In the genomic region with DNA sequence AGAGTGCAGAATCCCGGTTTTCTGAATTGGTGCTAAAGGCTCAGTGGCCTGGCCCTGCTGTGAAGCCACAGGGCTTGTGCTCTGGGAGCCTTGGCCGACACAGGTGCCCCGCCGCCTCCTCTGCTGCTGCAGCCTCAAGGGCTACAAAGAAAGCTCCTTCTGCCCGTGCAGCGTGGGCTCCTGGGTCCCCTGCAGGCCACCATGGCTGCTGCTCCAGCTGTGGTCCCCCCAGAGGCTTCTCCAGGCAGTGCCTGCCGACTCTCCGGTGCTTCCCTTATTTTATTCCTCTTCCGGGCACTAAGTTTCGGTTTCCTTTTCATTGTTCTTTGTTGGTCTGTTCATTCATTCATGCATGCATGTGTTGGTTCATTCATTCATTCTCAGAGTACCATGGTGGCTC, we compare ENCODE assay signal across 1 cellular context.
TF ChIP-seq lines count a peak whose summit lies in the region.

No MANE protein-coding gene starts in this region.

TF ChIP-seq in GM12878, 131 proteins besides CTCF, POLR2A, EP300 and RAD21 (continued from another document):
- TF ChIP-seq, protein P1, sequence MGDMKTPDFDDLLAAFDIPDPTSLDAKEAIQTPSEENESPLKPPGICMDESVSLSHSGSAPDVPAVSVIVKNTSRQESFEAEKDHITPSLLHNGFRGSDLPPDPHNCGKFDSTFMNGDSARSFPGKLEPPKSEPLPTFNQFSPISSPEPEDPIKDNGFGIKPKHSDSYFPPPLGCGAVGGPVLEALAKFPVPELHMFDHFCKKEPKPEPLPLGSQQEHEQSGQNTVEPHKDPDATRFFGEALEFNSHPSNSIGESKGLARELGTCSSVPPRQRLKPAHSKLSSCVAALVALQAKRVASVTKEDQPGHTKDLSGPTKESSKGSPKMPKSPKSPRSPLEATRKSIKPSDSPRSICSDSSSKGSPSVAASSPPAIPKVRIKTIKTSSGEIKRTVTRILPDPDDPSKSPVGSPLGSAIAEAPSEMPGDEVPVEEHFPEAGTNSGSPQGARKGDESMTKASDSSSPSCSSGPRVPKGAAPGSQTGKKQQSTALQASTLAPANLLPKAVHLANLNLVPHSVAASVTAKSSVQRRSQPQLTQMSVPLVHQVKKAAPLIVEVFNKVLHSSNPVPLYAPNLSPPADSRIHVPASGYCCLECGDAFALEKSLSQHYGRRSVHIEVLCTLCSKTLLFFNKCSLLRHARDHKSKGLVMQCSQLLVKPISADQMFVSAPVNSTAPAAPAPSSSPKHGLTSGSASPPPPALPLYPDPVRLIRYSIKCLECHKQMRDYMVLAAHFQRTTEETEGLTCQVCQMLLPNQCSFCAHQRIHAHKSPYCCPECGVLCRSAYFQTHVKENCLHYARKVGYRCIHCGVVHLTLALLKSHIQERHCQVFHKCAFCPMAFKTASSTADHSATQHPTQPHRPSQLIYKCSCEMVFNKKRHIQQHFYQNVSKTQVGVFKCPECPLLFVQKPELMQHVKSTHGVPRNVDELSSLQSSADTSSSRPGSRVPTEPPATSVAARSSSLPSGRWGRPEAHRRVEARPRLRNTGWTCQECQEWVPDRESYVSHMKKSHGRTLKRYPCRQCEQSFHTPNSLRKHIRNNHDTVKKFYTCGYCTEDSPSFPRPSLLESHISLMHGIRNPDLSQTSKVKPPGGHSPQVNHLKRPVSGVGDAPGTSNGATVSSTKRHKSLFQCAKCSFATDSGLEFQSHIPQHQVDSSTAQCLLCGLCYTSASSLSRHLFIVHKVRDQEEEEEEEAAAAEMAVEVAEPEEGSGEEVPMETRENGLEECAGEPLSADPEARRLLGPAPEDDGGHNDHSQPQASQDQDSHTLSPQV (IDR thresholded peaks at IDR 0.05): no peak
- TF ChIP-seq EED (IDR thresholded peaks at IDR 0.05; ENCODE audit: low read depth) (peak; percentile 34; the same call in 1 of the 2 replicates), GATAD2B (conservative IDR thresholded peaks at IDR 0.05; ENCODE audit: low read depth) (0 out of 2 replicates have a peak, but pooled peaks have one; percentile 32), IRF4 (IDR thresholded peaks at IDR 0.05; ENCODE audit: low read depth, low read length) (0 out of 2 replicates have a peak, but pooled peaks have one; percentile 24), LARP7 (IDR thresholded peaks at IDR 0.05) (no peak), IKZF2 (IDR thresholded peaks at IDR 0.05) (peak; percentile 26 to 44; a peak in 3 of 4 replicates), ZNF24 (IDR thresholded peaks at IDR 0.05) (peak; percentile 97), DPF2 (IDR thresholded peaks at IDR 0.05) (no peak), IKZF1 (conservative IDR thresholded peaks at IDR 0.05) (peak; percentile 47)
- TF ChIP-seq, protein P2, sequence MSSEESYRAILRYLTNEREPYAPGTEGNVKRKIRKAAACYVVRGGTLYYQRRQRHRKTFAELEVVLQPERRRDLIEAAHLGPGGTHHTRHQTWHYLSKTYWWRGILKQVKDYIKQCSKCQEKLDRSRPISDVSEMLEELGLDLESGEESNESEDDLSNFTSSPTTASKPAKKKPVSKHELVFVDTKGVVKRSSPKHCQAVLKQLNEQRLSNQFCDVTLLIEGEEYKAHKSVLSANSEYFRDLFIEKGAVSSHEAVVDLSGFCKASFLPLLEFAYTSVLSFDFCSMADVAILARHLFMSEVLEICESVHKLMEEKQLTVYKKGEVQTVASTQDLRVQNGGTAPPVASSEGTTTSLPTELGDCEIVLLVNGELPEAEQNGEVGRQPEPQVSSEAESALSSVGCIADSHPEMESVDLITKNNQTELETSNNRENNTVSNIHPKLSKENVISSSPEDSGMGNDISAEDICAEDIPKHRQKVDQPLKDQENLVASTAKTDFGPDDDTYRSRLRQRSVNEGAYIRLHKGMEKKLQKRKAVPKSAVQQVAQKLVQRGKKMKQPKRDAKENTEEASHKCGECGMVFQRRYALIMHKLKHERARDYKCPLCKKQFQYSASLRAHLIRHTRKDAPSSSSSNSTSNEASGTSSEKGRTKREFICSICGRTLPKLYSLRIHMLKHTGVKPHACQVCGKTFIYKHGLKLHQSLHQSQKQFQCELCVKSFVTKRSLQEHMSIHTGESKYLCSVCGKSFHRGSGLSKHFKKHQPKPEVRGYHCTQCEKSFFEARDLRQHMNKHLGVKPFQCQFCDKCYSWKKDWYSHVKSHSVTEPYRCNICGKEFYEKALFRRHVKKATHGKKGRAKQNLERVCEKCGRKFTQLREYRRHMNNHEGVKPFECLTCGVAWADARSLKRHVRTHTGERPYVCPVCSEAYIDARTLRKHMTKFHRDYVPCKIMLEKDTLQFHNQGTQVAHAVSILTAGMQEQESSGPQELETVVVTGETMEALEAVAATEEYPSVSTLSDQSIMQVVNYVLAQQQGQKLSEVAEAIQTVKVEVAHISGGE (CRISPR knock-in tag; IDR thresholded peaks at IDR 0.05): no peak
- TF ChIP-seq, protein P3, sequence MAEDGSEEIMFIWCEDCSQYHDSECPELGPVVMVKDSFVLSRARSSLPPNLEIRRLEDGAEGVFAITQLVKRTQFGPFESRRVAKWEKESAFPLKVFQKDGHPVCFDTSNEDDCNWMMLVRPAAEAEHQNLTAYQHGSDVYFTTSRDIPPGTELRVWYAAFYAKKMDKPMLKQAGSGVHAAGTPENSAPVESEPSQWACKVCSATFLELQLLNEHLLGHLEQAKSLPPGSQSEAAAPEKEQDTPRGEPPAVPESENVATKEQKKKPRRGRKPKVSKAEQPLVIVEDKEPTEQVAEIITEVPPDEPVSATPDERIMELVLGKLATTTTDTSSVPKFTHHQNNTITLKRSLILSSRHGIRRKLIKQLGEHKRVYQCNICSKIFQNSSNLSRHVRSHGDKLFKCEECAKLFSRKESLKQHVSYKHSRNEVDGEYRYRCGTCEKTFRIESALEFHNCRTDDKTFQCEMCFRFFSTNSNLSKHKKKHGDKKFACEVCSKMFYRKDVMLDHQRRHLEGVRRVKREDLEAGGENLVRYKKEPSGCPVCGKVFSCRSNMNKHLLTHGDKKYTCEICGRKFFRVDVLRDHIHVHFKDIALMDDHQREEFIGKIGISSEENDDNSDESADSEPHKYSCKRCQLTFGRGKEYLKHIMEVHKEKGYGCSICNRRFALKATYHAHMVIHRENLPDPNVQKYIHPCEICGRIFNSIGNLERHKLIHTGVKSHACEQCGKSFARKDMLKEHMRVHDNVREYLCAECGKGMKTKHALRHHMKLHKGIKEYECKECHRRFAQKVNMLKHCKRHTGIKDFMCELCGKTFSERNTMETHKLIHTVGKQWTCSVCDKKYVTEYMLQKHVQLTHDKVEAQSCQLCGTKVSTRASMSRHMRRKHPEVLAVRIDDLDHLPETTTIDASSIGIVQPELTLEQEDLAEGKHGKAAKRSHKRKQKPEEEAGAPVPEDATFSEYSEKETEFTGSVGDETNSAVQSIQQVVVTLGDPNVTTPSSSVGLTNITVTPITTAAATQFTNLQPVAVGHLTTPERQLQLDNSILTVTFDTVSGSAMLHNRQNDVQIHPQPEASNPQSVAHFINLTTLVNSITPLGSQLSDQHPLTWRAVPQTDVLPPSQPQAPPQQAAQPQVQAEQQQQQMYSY (CRISPR knock-in tag; IDR thresholded peaks at IDR 0.05): no peak
- TF ChIP-seq, protein P4, sequence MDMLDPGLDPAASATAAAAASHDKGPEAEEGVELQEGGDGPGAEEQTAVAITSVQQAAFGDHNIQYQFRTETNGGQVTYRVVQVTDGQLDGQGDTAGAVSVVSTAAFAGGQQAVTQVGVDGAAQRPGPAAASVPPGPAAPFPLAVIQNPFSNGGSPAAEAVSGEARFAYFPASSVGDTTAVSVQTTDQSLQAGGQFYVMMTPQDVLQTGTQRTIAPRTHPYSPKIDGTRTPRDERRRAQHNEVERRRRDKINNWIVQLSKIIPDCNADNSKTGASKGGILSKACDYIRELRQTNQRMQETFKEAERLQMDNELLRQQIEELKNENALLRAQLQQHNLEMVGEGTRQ (IDR thresholded peaks at IDR 0.05; ENCODE audit: borderline replicate concordance, low read depth, low read length): no peak
